ENCODE assay signal across 18 cellular contexts in the genomic region with DNA sequence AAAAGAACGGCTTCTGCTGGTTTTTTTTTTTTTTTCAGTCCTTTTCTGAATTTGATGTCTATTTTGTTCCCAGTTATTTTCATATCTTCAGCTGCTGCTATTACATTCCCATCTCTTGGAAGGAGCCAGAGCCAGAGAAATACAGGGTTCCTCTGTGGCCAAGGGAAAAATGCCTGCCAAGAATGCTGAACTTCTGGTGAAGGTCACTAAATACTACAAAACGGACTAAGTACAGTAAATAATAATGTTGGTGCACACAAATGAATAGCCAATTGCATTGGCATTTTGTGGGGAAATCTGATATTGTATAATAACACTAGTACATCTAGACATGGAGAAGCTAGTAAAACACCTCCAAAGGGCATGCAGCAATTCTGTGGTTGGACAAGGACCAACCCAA. TPM values are rescaled to one million over a fixed set of nuclear protein-coding genes. Genes with fewer than 3 reads are reported as not detected.
DNase-seq lines count a peak whose midpoint lies in the region; ATAC-seq and TF ChIP-seq lines count a peak whose summit lies in the region.
"Had no signal": no experiment of that assay in that cellular context is flagged by ENCODE, and none has a peak within 500 bp of the region (broad histone marks: within the 10 kb centered on the region; RNA-seq: fewer than 3 reads in every experiment).

No MANE protein-coding gene starts in this region.

- H3K36me3 Mint-ChIP-seq in HFFc6 (ENCODE audit: low read depth) (peaks cover 5% of the 10 kb centered on the region), T-cell (no peaks in the 10 kb centered on the region)
- H3K36me3 Mint-ChIP-seq: naive B cell had no signal

- H3K4me3 Mint-ChIP-seq in HFFc6 (peak overlapping the region; percentile 80), T-cell (no peak overlapping the region)
- H3K4me3 Mint-ChIP-seq: naive B cell had no signal

- H3K9me3 ChIP-seq in testis: no peaks in the 10 kb centered on the region

- no peaks in the 10 kb centered on the region for H3K27me3 Mint-ChIP-seq in HFFc6 (ENCODE audit: insufficient read depth)
- peaks cover 3 to 9% of the 10 kb centered on the region in 2 donors for H3K27me3 Mint-ChIP-seq in T-cell
- H3K27me3 Mint-ChIP-seq: naive B cell had no signal

- ATAC-seq in GM19397 (IDR thresholded peaks at IDR 0.05; ENCODE audit: unreplicated experiment): no peak
- no peak for ATAC-seq in T-cell (replicated peaks in 1 of 4)
- ATAC-seq: esophagus mucosa, HCT116, Panc1 had no signal

- no peaks in the 10 kb centered on the region for H3K36me3 ChIP-seq in testis (ENCODE audit: low read depth, missing control alignments)

- H3K4me3 ChIP-seq in cardiac fibroblast (replicated peaks in 1 of 2; ENCODE audit: low read depth in 2 of 2, low read length in 2 of 2): no peak overlapping the region
- H3K4me3 ChIP-seq in testis: no peak overlapping the region

- 30 to 39% methylated on average over 2 of the region's 2 CpGs for WGBS in testis, 2 donors

- CTCF ChIA-PET in T-cell (lab: Charles Lee): no interaction called here

- H3K4me1 Mint-ChIP-seq in HFFc6 (ENCODE audit: low read depth) (peaks cover 61% of the 10 kb centered on the region), T-cell (no peaks in the 10 kb centered on the region)
- H3K4me1 Mint-ChIP-seq: naive B cell had no signal

- H3K9me3 Mint-ChIP-seq in HFFc6 (0 out of 2 replicates have a peak, but pooled peaks cover 4% of the 10 kb centered on the region), T-cell (no peaks in the 10 kb centered on the region)

- TF ChIP-seq CTCF in HFFc6 (IDR thresholded peaks at IDR 0.05): no peak
- no peak for TF ChIP-seq CTCF in cardiac fibroblast (IDR thresholded peaks at IDR 0.05; ENCODE audit: low read depth, low read length)
- TF ChIP-seq CTCF in testis (IDR thresholded peaks at IDR 0.05): no peak

- intact Hi-C loops in testis (cut with DNase I; ENCODE audit: low total_unique reads): no loop called here

- H3K27ac Mint-ChIP-seq in HFFc6 (peak overlapping the region; percentile 83), T-cell (no peak overlapping the region)
- H3K27ac Mint-ChIP-seq: naive B cell had no signal

- POLR2A ChIA-PET in T-cell (lab: Charles Lee): no interaction called here

- no peak overlapping the region for H3K27ac ChIP-seq in testis

- H3K27me3 ChIP-seq in testis: no peaks in the 10 kb centered on the region

- DNase-seq in HFFc6 (peak; percentile 47), cardiac fibroblast (ENCODE audit: low read depth in 2 of 2) (peak; percentile 61 to 92), iris pigment epithelial cell (ENCODE audit: low read depth) (peak; percentile 73), testis (peak; percentile 55), T-cell (no peak), cortex of kidney (lab: John Stamatoyannopoulos, UW) (no peak)
- no peak for DNase-seq in stimulated activated CD4-positive, alpha-beta T cell treated with anti-CD3 and anti-CD28 coated beads, Interleukin-15, amount 100 ng/mL, for 24 hours
- DNase-seq: activated CD8-positive, alpha-beta memory T cell treated with anti-CD3 and anti-CD28 coated beads for 24 hours; activated effector memory CD4-positive, alpha-beta T cell treated with anti-CD3 and anti-CD28 coated beads, Interleukin-2, amount 50 U/mL, for 16 hours; cerebellar nuclear complex; GDM1; naive B cell; NCI-H1436 treated with DMSO at 0.1 percent for 48 hours; NCI-H524 treated with DMSO at 0.1 percent for 48 hours had no signal

- no peak for TF ChIP-seq POLR2A in testis (IDR thresholded peaks at IDR 0.05)

- peaks cover 5% of the 10 kb centered on the region for H3K4me1 ChIP-seq in testis

RNA-seq across cellular contexts. Expression of gene ZEB1, which starts 56.3 kb away (rescaled TPM):
- total RNA-seq in HFFc6 (2021; fragmentation: NEBNext Ultra II Directional; extraction: Animal tissue kit (Norgen Biotek cat#: 25700)): 10 to 100 TPM; 46.2 to 59.5 (median 53.2) TPM
- 10 to 100 TPM; 26.3 to 35.9 TPM for total RNA-seq in testis
- 22.2 TPM for polyA plus RNA-seq in testis (ENCODE audit: insufficient read depth, low read depth, low replicate concordance)
- 100 to 1,000 TPM in 1 of 5 donors, 10 to 100 TPM in 4; 39.9 to 125 (median 48.4) TPM for total RNA-seq in T-cell

Comparison
In these comparisons a context has a peak if more than half of its experiments do, and no peak if none do; other contexts are left out.
1. DNase-seq: peak in HFFc6 (single experiment), cardiac fibroblast (2 of 2), iris pigment epithelial cell (single experiment) and testis (single experiment); none in T-cell (0 of 34), stimulated activated CD4-positive, alpha-beta T cell treated with anti-CD3 and anti-CD28 coated beads, Interleukin-15, amount 100 ng/mL, for 24 hours (single experiment) and cortex of kidney (single experiment).